Comparison of ENCODE assay signal across 19 cellular contexts in genomic region chr2:199764273-199764800, GRCh38.
DNase-seq lines count a peak whose midpoint lies in the region; ATAC-seq, FAIRE-seq and TF ChIP-seq lines count a peak whose summit lies in the region.
"Had no signal": no experiment of that assay in that cellular context is flagged by ENCODE, and none has a peak within 500 bp of the region (broad histone marks: within the 10 kb centered on the region; RNA-seq: fewer than 3 reads in every experiment).

No MANE protein-coding gene starts in this region.

- H3K4me3 ChIP-seq in esophagus muscularis mucosa (no peak overlapping the region), HepG2 (replicated peaks in 1 of 3; ENCODE audit: insufficient read depth in 1 of 3, low read depth in 2 of 3, low read length in 3 of 3) (peak overlapping the region in 2 of 3 experiments; percentile 6 to 29; a peak in 1 of 6 replicates)
- H3K4me3 ChIP-seq: A549, GM12878, GM23248 had no signal

- no peak overlapping the region for H3K4me3 Mint-ChIP-seq in osteocyte (ENCODE audit: unreplicated experiment)
- H3K4me3 Mint-ChIP-seq: CD14-positive monocyte; CD8-positive, alpha-beta T cell; H9; IgD-negative memory B cell had no signal

- no peak overlapping the region for H3K27ac Mint-ChIP-seq in osteocyte (ENCODE audit: unreplicated experiment)
- H3K27ac Mint-ChIP-seq: CD8-positive, alpha-beta T cell; IgD-negative memory B cell had no signal

- POLR2A ChIA-PET in HepG2 (lab: Yijun Ruan, JAX) = no interaction called here

- peak overlapping the region; percentile 82 for H2AFZ ChIP-seq in HepG2 (ENCODE audit: low read length)
- H2AFZ ChIP-seq: GM23248 had no signal

- intact Hi-C loops in esophagus muscularis mucosa (cut with DNase I) (no loop called here), HepG2 (cut with micrococcal nuclease; ENCODE audit: unreplicated experiment) (no loop called here)

- no peak for TF ChIP-seq EP300 in esophagus muscularis mucosa (IDR thresholded peaks at IDR 0.05)
- TF ChIP-seq EP300 in HepG2 (IDR thresholded peaks at IDR 0.05; ENCODE audit: low read depth in 2 of 2, low read length in 2 of 2) = no peak
- no peak for TF ChIP-seq EP300 in HepG2 (CRISPR knock-in tag; IDR thresholded peaks at IDR 0.05; ENCODE audit: borderline replicate concordance)

- DNase-seq in HuH-7 (ENCODE audit: low spot score) (peak; percentile 40), esophagus muscularis mucosa (ENCODE audit: extremely low spot score) (peak; percentile 66), HepG2 (ENCODE audit: low spot score) (peak; percentile 63), osteocyte (ENCODE audit: extremely low spot score, unreplicated experiment) (peak; percentile 8), NCI-H2029 treated with DMSO at 0.1 percent for 48 hours (lab: John Stamatoyannopoulos, UW) (no peak), kidney glomerular epithelial cell (lab: John Stamatoyannopoulos, UW) (no peak)
- DNase-seq: CD8-positive, alpha-beta T cell; COR-L47; DMS53; GM23248; H9; KG1 had no signal

- ATAC-seq in HepG2 = peak; percentile 94
- no peak for ATAC-seq in GM18867 (IDR thresholded peaks at IDR 0.05; ENCODE audit: unreplicated experiment)
- ATAC-seq: A549; CD8-positive, alpha-beta T cell; GM12878 had no signal

- no peaks in the 10 kb centered on the region for H3K9me3 ChIP-seq in esophagus muscularis mucosa
- H3K9me3 ChIP-seq in HepG2 (ENCODE audit: low read length) = no peaks in the 10 kb centered on the region
- H3K9me3 ChIP-seq: A549 had no signal

- no peaks in the 10 kb centered on the region for H4K20me1 ChIP-seq in HepG2 (ENCODE audit: insufficient read depth, low read length)

- TF ChIP-seq CTCF in esophagus muscularis mucosa (IDR thresholded peaks at IDR 0.05) = no peak
- TF ChIP-seq CTCF in HepG2 (CRISPR knock-in tag; IDR thresholded peaks at IDR 0.05) = no peak
- no peak for TF ChIP-seq CTCF in osteocyte (IDR thresholded peaks at IDR 0.05)

- H3K27me3 ChIP-seq in esophagus muscularis mucosa (no peaks in the 10 kb centered on the region), HepG2 (ENCODE audit: control insufficient read depth in 1 of 2, insufficient read depth in 2 of 2, low read length in 2 of 2) (no peaks in the 10 kb centered on the region; a peak in 1 of 5 replicates)

- H3K27ac ChIP-seq in esophagus muscularis mucosa (replicated peaks in 1 of 4) (no peak overlapping the region), HepG2 (ENCODE audit: extremely low read length, insufficient read depth, low read length) (peak overlapping the region; percentile 66)
- H3K27ac ChIP-seq: A549, GM23248, HL-60 had no signal

- no peaks in the 10 kb centered on the region for H3K36me3 ChIP-seq in esophagus muscularis mucosa
- H3K36me3 ChIP-seq in HepG2 (replicated peaks in 1 of 2; ENCODE audit: control insufficient read depth in 1 of 2, insufficient read depth in 2 of 2, low read length in 2 of 2) = no peaks in the 10 kb centered on the region

- in situ Hi-C loops in HepG2 (cut with HindIII; ENCODE audit: extremely low pct_ligation_motif_present, low pct_unique_long_range_greater_than_20kb) = no loop called here

- BruUV-seq in HepG2 (replicated peaks; lab: Mats Ljungman, UMichigan) = no TSS peak

- peak overlapping the region; percentile 69 for H3K4me2 ChIP-seq in HepG2 (ENCODE audit: low read depth, low read length)
- H3K4me2 ChIP-seq: A549 had no signal

- TF ChIP-seq RAD21 in HepG2 (CRISPR knock-in tag; IDR thresholded peaks at IDR 0.05) = no peak

- H3K4me1 ChIP-seq in esophagus muscularis mucosa (no peaks in the 10 kb centered on the region), HepG2 (ENCODE audit: insufficient read depth, low read length) (peaks cover 14% of the 10 kb centered on the region)
- H3K4me1 ChIP-seq: A549 had no signal

- FAIRE-seq in HepG2 (lab: Jason Lieb, UNC) = peak; percentile 77
- FAIRE-seq: A549, GM12878, GM18507 had no signal

- WGBS in esophagus muscularis mucosa = 95% methylated on average over 7 of the region's 7 CpGs
- 1% methylated on average over 7 of the region's 7 CpGs for WGBS in HepG2 (ENCODE audit: low lambda C conversion rate)

- H3K4me1 Mint-ChIP-seq in osteocyte (ENCODE audit: unreplicated experiment) = no peaks in the 10 kb centered on the region
- H3K4me1 Mint-ChIP-seq: IgD-negative memory B cell had no signal

- H3K27me3 Mint-ChIP-seq in osteocyte (ENCODE audit: unreplicated experiment) = peaks cover 26% of the 10 kb centered on the region
- H3K27me3 Mint-ChIP-seq: IgD-negative memory B cell had no signal

- no peaks in the 10 kb centered on the region for H3K9me3 Mint-ChIP-seq in osteocyte (ENCODE audit: unreplicated experiment)
- H3K9me3 Mint-ChIP-seq: CD8-positive, alpha-beta T cell; H9 had no signal

- no peaks in the 10 kb centered on the region for H3K79me2 ChIP-seq in HepG2 (ENCODE audit: insufficient read depth, low read length)

- no peak for TF ChIP-seq POLR2A in esophagus muscularis mucosa (IDR thresholded peaks at IDR 0.05; ENCODE audit: low read depth)
- no peak for TF ChIP-seq POLR2A in HepG2 (IDR thresholded peaks at IDR 0.05; ENCODE audit: insufficient read depth in 1 of 2, low read depth in 2 of 2, low read length in 2 of 2)

- H3K9ac ChIP-seq in HepG2 (ENCODE audit: insufficient read depth, low read depth, low read length) = peak overlapping the region; percentile 38; the same call in 1 of the 2 replicates
- H3K9ac ChIP-seq: GM23248 had no signal

- H3K36me3 Mint-ChIP-seq in osteocyte (ENCODE audit: unreplicated experiment) = no peaks in the 10 kb centered on the region
- H3K36me3 Mint-ChIP-seq: CD14-positive monocyte; CD8-positive, alpha-beta T cell; IgD-negative memory B cell had no signal

- CTCF ChIA-PET in HepG2 (lab: Yijun Ruan, JAX; ENCODE audit: low intra/inter-chr PET ratio, low total read pairs) = no interaction called here

TF ChIP-seq in HepG2, 621 proteins besides CTCF, POLR2A, EP300 and RAD21 (continues in another document):
- no peak for TF ChIP-seq TAF15 (IDR thresholded peaks at IDR 0.05; ENCODE audit: low read depth, low read length, poor library complexity, severe bottlenecking)
- TF ChIP-seq KAT7 (CRISPR knock-in tag; IDR thresholded peaks at IDR 0.05; ENCODE audit: borderline replicate concordance) = no peak
- TF ChIP-seq KLF12 (CRISPR knock-in tag; IDR thresholded peaks at IDR 0.05; ENCODE audit: borderline replicate concordance) = peak; percentile 37; the same call in 1 of the 2 replicates
- peak; percentile 45; the same call in 1 of the 2 replicates for TF ChIP-seq ZNF317 (CRISPR knock-in tag; IDR thresholded peaks at IDR 0.05)
- no peak for TF ChIP-seq NFRKB (IDR thresholded peaks at IDR 0.05)
- no peak for TF ChIP-seq MTA1 (CRISPR knock-in tag; IDR thresholded peaks at IDR 0.05; ENCODE audit: borderline replicate concordance)
- no peak for TF ChIP-seq FOXA1 (IDR thresholded peaks at IDR 0.05)
- TF ChIP-seq FOXA1 (CRISPR knock-in tag; IDR thresholded peaks at IDR 0.05) = no peak
- TF ChIP-seq CBX2 (IDR thresholded peaks at IDR 0.05; ENCODE audit: low read depth, low read length) = no peak
- no peak for TF ChIP-seq CBX2 (CRISPR knock-in tag; IDR thresholded peaks at IDR 0.05; ENCODE audit: low read depth)
- TF ChIP-seq ZNF589 (CRISPR knock-in tag; conservative IDR thresholded peaks at IDR 0.05) = no peak
- no peak for TF ChIP-seq TCF7 (IDR thresholded peaks at IDR 0.05; ENCODE audit: low read depth)
- no peak for TF ChIP-seq TCF7L2 (IDR thresholded peaks at IDR 0.05; ENCODE audit: low read depth, low read length)
- 0 out of 2 replicates have a peak, but pooled peaks have one; percentile 51 for TF ChIP-seq ZNF780A (CRISPR knock-in tag; IDR thresholded peaks at IDR 0.05)
- TF ChIP-seq HDAC6 (IDR thresholded peaks at IDR 0.05; ENCODE audit: low read depth, low read length) = no peak
- TF ChIP-seq GRHL1 (CRISPR knock-in tag; conservative IDR thresholded peaks at IDR 0.05) = no peak
- no peak for TF ChIP-seq ZNF577 (CRISPR knock-in tag; IDR thresholded peaks at IDR 0.05; ENCODE audit: borderline replicate concordance, low read depth)
- TF ChIP-seq PHF5A (CRISPR knock-in tag; IDR thresholded peaks at IDR 0.05; ENCODE audit: low read depth, unreplicated experiment) = no peak
- no peak for TF ChIP-seq ATF5 (CRISPR knock-in tag; IDR thresholded peaks at IDR 0.05; ENCODE audit: low read depth)
- TF ChIP-seq MLLT10 (CRISPR knock-in tag; IDR thresholded peaks at IDR 0.05) = no peak
- no peak for TF ChIP-seq KLF16 (CRISPR knock-in tag; IDR thresholded peaks at IDR 0.05)
- TF ChIP-seq ZNF333 (CRISPR knock-in tag; IDR thresholded peaks at IDR 0.05; ENCODE audit: borderline replicate concordance) = no peak
- TF ChIP-seq SAP130 (CRISPR knock-in tag; IDR thresholded peaks at IDR 0.05; ENCODE audit: low read depth) = no peak

Comparison
In these comparisons a context has a peak if more than half of its experiments do, and no peak if none do; other contexts are left out.
1. DNase-seq: peak in HuH-7 (single experiment), esophagus muscularis mucosa (single experiment), HepG2 (single experiment) and osteocyte (single experiment); none in NCI-H2029 treated with DMSO at 0.1 percent for 48 hours (single experiment) and kidney glomerular epithelial cell (single experiment).
2. H3K4me3 ChIP-seq: peak in HepG2 (2 of 3); none in esophagus muscularis mucosa (0 of 4).